In genomic region chr9:78297672-78297961, GRCh38 we compare ENCODE assay signal across 8 cellular contexts. TPM values are rescaled to one million over a fixed set of nuclear protein-coding genes. Genes with fewer than 3 reads are reported as not detected.
DNase-seq lines count a peak whose midpoint lies in the region; ATAC-seq and TF ChIP-seq lines count a peak whose summit lies in the region.

No MANE protein-coding gene starts in this region.

- peak overlapping the region; percentile 76 to 77 for H3K4me3 ChIP-seq in Panc1 (ENCODE audit: low read depth in 2 of 2, low read length in 2 of 2)

- no peaks in the 10 kb centered on the region for H3K9me3 ChIP-seq in Panc1 (ENCODE audit: control insufficient read depth, insufficient read depth, low read depth, low read length)

- H3K4me1 Mint-ChIP-seq in activated T-cell treated with anti-CD3 and anti-CD28 coated beads, Interleukin-2, amount 50 U/mL, for 4 hours (ENCODE audit: low read depth): peaks cover 29% of the 10 kb centered on the region
- H3K4me1 Mint-ChIP-seq in progenitor cell of endocrine pancreas (ENCODE audit: low read depth): peaks cover 23% of the 10 kb centered on the region

- no peak for ATAC-seq in activated T-cell treated with anti-CD3 and anti-CD28 coated beads, Interleukin-2, amount 50 U/mL, for 4 hours
- no peak; the same call in 1 of the 2 replicates for ATAC-seq in Panc1

- in situ Hi-C loops in Panc1 (cut with HindIII; ENCODE audit: low pct_unique_long_range_greater_than_20kb, low sequenced_read_pairs): no loop called here

- H3K27me3 ChIP-seq in Panc1 (ENCODE audit: control insufficient read depth, insufficient read depth, low read length): no peaks in the 10 kb centered on the region

- intact Hi-C loops in Panc1 (cut with micrococcal nuclease; ENCODE audit: unreplicated experiment): no loop called here

- BruUV-seq in Panc1 (replicated peaks; lab: Mats Ljungman, UMichigan): no TSS peak

- H3K27me3 Mint-ChIP-seq in activated T-cell treated with anti-CD3 and anti-CD28 coated beads, Interleukin-2, amount 50 U/mL, for 4 hours (ENCODE audit: low read depth): no peaks in the 10 kb centered on the region
- H3K27me3 Mint-ChIP-seq in progenitor cell of endocrine pancreas: no peaks in the 10 kb centered on the region

- peak overlapping the region; percentile 90 for H3K4me3 Mint-ChIP-seq in activated T-cell treated with anti-CD3 and anti-CD28 coated beads, Interleukin-2, amount 50 U/mL, for 4 hours
- peak overlapping the region; percentile 87 for H3K4me3 Mint-ChIP-seq in progenitor cell of endocrine pancreas (ENCODE audit: low read depth)

- POLR2A ChIA-PET in Panc1 (lab: Charles Lee): interaction anchor here (0.6 to 0.9 kb wide), 2 partner anchors 10 to 652 kb away, joined by 3 to 5 read pairs; no protein-coding TSS in a partner anchor

- no peaks in the 10 kb centered on the region for H3K9me3 Mint-ChIP-seq in activated T-cell treated with anti-CD3 and anti-CD28 coated beads, Interleukin-2, amount 50 U/mL, for 4 hours
- no peaks in the 10 kb centered on the region for H3K9me3 Mint-ChIP-seq in progenitor cell of endocrine pancreas (ENCODE audit: low read depth)

- peaks cover 6% of the 10 kb centered on the region; the same call in 1 of the 2 replicates for H3K4me1 ChIP-seq in Panc1 (ENCODE audit: control insufficient read depth, insufficient read depth, low read length)

- H3K27ac ChIP-seq in Panc1 (ENCODE audit: low read length): peak overlapping the region; percentile 69; the same call in 1 of the 2 replicates
- peak overlapping the region; percentile 93 for H3K27ac ChIP-seq in epithelial cell of prostate

- H3K36me3 ChIP-seq in Panc1 (ENCODE audit: control insufficient read depth, insufficient read depth, low read length): peaks cover 17% of the 10 kb centered on the region

- peak overlapping the region; percentile 87 for H3K27ac Mint-ChIP-seq in progenitor cell of endocrine pancreas

- no peak for TF ChIP-seq CTCF in Panc1 (IDR thresholded peaks at IDR 0.05)
- no peak for TF ChIP-seq CTCF in progenitor cell of endocrine pancreas (IDR thresholded peaks at IDR 0.05; ENCODE audit: unreplicated experiment)

- H3K36me3 Mint-ChIP-seq in activated T-cell treated with anti-CD3 and anti-CD28 coated beads, Interleukin-2, amount 50 U/mL, for 4 hours (ENCODE audit: insufficient read depth): peaks cover 18% of the 10 kb centered on the region
- H3K36me3 Mint-ChIP-seq in progenitor cell of endocrine pancreas (ENCODE audit: insufficient read depth): peaks cover 10% of the 10 kb centered on the region

- CTCF ChIA-PET in Panc1 (lab: Charles Lee): no interaction called here

- DNase-seq in activated T-cell treated with anti-CD3 and anti-CD28 coated beads, Interleukin-2, amount 50 U/mL, for 4 hours: no peak
- no peak for DNase-seq in activated T-cell treated with anti-CD3 and anti-CD28 coated beads, Interleukin-2, amount 50 U/mL, for 1 hour
- DNase-seq in Panc1 (ENCODE audit: low read depth, low spot score) (no peak), epithelial cell of prostate (ENCODE audit: low read depth, low spot score) (no peak), progenitor cell of endocrine pancreas (ENCODE audit: low spot score, unreplicated experiment) (no peak), DMS153 treated with DMSO at 0.1 percent for 48 hours (lab: John Stamatoyannopoulos, UW; ENCODE audit: unreplicated experiment) (no peak), islet precursor cell (no peak)
- no peak for DNase-seq in activated CD4-positive, alpha-beta T cell treated with anti-CD3 and anti-CD28 coated beads for 1 hour

RNA-seq across cellular contexts. Expression of gene PSAT1, which starts 0.7 kb away (rescaled TPM):
- 100 to 1,000 TPM; 105 to 139 (median 120) TPM for total RNA-seq in activated T-cell treated with anti-CD3 and anti-CD28 coated beads, Interleukin-2, amount 50 U/mL, for 4 hours
- total RNA-seq in Panc1 (2021; ENCODE audit: unreplicated experiment): 71.8 TPM
- polyA plus RNA-seq in Panc1 (2012; ENCODE audit: insufficient read length): 130 TPM
- 67.4 and 73.2 TPM in 2 replicates for total RNA-seq in progenitor cell of endocrine pancreas
